ENCODE assay signal across 8 cellular contexts in genomic region chr9:113401027-113401792, GRCh38. TPM values are rescaled to one million over a fixed set of nuclear protein-coding genes. Genes with fewer than 3 reads are reported as not detected.
A peak's percentile ranks its signal among the peaks of the same experiment; 100 is the strongest.
DNase-seq lines count a peak whose midpoint lies in the region; ATAC-seq lines count a peak whose summit lies in the region.

TSS of gene ALAD (minus strand) at chr9:113401284. CDS start at chr9:113393559, 7,725 bp downstream.

- H3K9me3 ChIP-seq in right cardiac atrium (ENCODE audit: control insufficient read depth, low read length) (no peaks in the 10 kb centered on the region), aorta (ENCODE audit: control insufficient read depth, low read length) (no peaks in the 10 kb centered on the region)

- H3K27ac ChIP-seq in right cardiac atrium (ENCODE audit: low read length) (peak within 1 kb of the TSS; percentile 13), rectal smooth muscle tissue (ENCODE audit: low read depth, low read length) (peak within 1 kb of the TSS; percentile 78), aorta (ENCODE audit: low read depth in 1 of 2, low read length in 2 of 2) (peak within 1 kb of the TSS; percentile 19 to 32)

- no peak within 1 kb of the TSS for H3K9ac ChIP-seq in rectal smooth muscle tissue (ENCODE audit: low read length)

- H3K4me3 ChIP-seq in right cardiac atrium (ENCODE audit: low read length) (peak within 1 kb of the TSS; percentile 75), rectal smooth muscle tissue (ENCODE audit: low read length) (peak within 1 kb of the TSS; percentile 92), aorta (ENCODE audit: low read length in 2 of 2) (peak within 1 kb of the TSS; percentile 35 to 68)

- intact Hi-C loops in T-helper 2 cell treated with Interferon-gamma antibody and Interleukin-4, amounts not matched to agents 100 ng/mL and 5 ng/mL, for 36 hours (cut with micrococcal nuclease), result loop anchor here (1.0 to 5.0 kb wide), 9 partner anchors 9 to 684 kb away; partner anchors contain the start of genes C9orf43, CDC26, INIP and POLE3
- intact Hi-C loops in right cardiac atrium (cut with DNase I) (loop anchor here in 3 of 4 donors (10.0 kb wide), 2 partner anchors 86 to 126 kb away; partner anchors contain the start of genes CDC26 (in 1 of the 3) and PRPF4 (in 1 of the 3)), aorta (cut with DNase I) (loop anchor here (2.0 to 10.0 kb wide), 6 partner anchors 84 to 258 kb away; partner anchors contain the start of genes CDC26 (in 2 of the 2), PRPF4 (in 2 of the 2), FKBP15 (in 1 of the 2) and SLC31A1 (in 1 of the 2))

- H3K36me3 ChIP-seq in rectal smooth muscle tissue (ENCODE audit: control insufficient read depth, insufficient read depth, low read length), result no peaks in the 10 kb centered on the region
- H3K36me3 ChIP-seq in aorta (ENCODE audit: control insufficient read depth in 1 of 2, insufficient read depth in 2 of 2, low read length in 1 of 2), result no peaks in the 10 kb centered on the region

- H3K27me3 ChIP-seq in right cardiac atrium (ENCODE audit: control insufficient read depth, insufficient read depth), result no peaks in the 10 kb centered on the region
- H3K27me3 ChIP-seq in rectal smooth muscle tissue (ENCODE audit: control insufficient read depth, insufficient read depth, low read length), result no peaks in the 10 kb centered on the region
- H3K27me3 ChIP-seq in aorta (ENCODE audit: control insufficient read depth in 1 of 2, insufficient read depth in 2 of 2, low read length in 1 of 2), result no peaks in the 10 kb centered on the region

- WGBS in right cardiac atrium, result 2% methylated on average over 50 of the region's 50 CpGs
- WGBS in aorta, 2 donors, result 2% methylated on average over 39 to 50 of the region's 50 CpGs

- peak; percentile 55 for DNase-seq in NCI-H187 treated with DMSO at 0.1 percent for 48 hours (lab: John Stamatoyannopoulos, UW)
- DNase-seq in anterior cingulate cortex (lab: John Stamatoyannopoulos, UW), result peak; percentile 74 to 100 (median 98)
- peak; percentile 100 for DNase-seq in right cardiac atrium
- DNase-seq in aorta, result peak; percentile 100

- H3K4me1 ChIP-seq in right cardiac atrium (ENCODE audit: control insufficient read depth, insufficient read depth, low read length) (peaks cover 6% of the 10 kb centered on the region), rectal smooth muscle tissue (ENCODE audit: control insufficient read depth, insufficient read depth, low read length) (peaks cover 5% of the 10 kb centered on the region), aorta (ENCODE audit: control insufficient read depth in 1 of 2, insufficient read depth in 2 of 2, low read length in 2 of 2) (no peaks in the 10 kb centered on the region)

- ATAC-seq in GM18502 (IDR thresholded peaks at IDR 0.05; ENCODE audit: poor library complexity, unreplicated experiment) (peak; percentile 99), HG02970 (IDR thresholded peaks at IDR 0.05; ENCODE audit: low FRiP score, unreplicated experiment) (peak; percentile 99), right cardiac atrium (peak; percentile 100), aorta (ENCODE audit: low FRiP score) (peak; percentile 100)

RNA-seq across cellular contexts. Expression of gene ALAD, which starts in this region (rescaled TPM):
- 36.6 and 36.8 TPM in 2 replicates for total RNA-seq in T-helper 2 cell treated with Interferon-gamma antibody and Interleukin-4, amounts not matched to agents 100 ng/mL and 5 ng/mL, for 36 hours
- total RNA-seq in right cardiac atrium (10 to 100 TPM; 29.9 to 43.6 (median 42.1) TPM), aorta (10 to 100 TPM; 26.3 to 40.8 TPM)
- polyA plus RNA-seq in right cardiac atrium (39.5 TPM), aorta (10 to 100 TPM; 42.9 to 54.6 TPM)

Comparison
In these comparisons a context has a peak if more than half of its experiments do, and no peak if none do; other contexts are left out.
1. Peak in every context shown above with its lines: DNase-seq, ATAC-seq, H3K4me3 ChIP-seq and H3K27ac ChIP-seq.
2. H3K27ac ChIP-seq: peak in every context shown above with its lines; median percentile 78 in rectal smooth muscle tissue; 26 in aorta; 13 in right cardiac atrium.